ENCODE assay signal across 8 cellular contexts in the genomic region with DNA sequence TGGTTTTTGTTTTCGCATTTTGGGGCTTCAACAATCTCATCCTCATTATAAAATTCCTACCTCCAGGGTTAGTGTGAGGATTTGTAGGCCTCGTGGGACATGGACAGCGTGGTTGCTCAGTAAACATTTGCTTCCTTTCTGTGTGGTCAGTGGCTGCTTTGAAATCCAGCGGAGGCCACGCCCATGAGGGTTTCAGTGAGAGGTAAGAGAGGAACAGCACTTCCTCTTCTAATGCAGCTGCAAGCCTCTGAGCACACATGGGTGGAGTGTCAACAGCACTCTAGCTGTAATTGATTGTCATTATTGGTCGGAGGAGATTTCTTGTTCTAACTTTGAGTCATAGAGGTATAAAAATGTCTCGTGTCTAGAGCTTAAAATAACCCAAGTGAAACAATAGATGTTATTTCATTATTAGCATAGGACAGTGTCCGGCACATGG. TPM values are rescaled to one million over a fixed set of nuclear protein-coding genes. Genes with fewer than 3 reads are reported as not detected.
DNase-seq lines count a peak whose midpoint lies in the region; ATAC-seq, FAIRE-seq and TF ChIP-seq lines count a peak whose summit lies in the region.

No MANE protein-coding gene starts in this region.

- H4K12ac ChIP-seq in trophoblast cell (ENCODE audit: low read depth, low read length) = no peak overlapping the region

- ATAC-seq in GM21576 (IDR thresholded peaks at IDR 0.05; ENCODE audit: unreplicated experiment) = peak; percentile 98

- no peak overlapping the region for H2AFZ ChIP-seq in trophoblast cell (ENCODE audit: insufficient read depth, low read length, poor library complexity)

- no peaks in the 10 kb centered on the region for H3K79me2 ChIP-seq in trophoblast cell (ENCODE audit: control insufficient read depth, insufficient read depth, low read length, poor library complexity)

- no peak overlapping the region for H3K9ac ChIP-seq in trophoblast cell (ENCODE audit: low read length)

- no peak overlapping the region for H3K18ac ChIP-seq in trophoblast cell (ENCODE audit: low read length)

- no peak overlapping the region for H2AK5ac ChIP-seq in trophoblast cell (ENCODE audit: low read length)

- H3K9me3 ChIP-seq in trophoblast cell (ENCODE audit: insufficient read depth, low read depth, low read length) = no peaks in the 10 kb centered on the region

- FAIRE-seq in GM12891 (lab: Jason Lieb, UNC) = peak; percentile 96

- DNase-seq in GM12891 (ENCODE audit: insufficient read length, low spot score) = peak; percentile 74
- DNase-seq in HPDE6-E6E7 (ENCODE audit: extremely low spot score) = peak; percentile 49
- DNase-seq in RPMI8226 = peak; percentile 90
- DNase-seq in erythroblast (lab: John Stamatoyannopoulos, UW) = peak; percentile 3 to 5
- peak; percentile 75 to 78 for DNase-seq in trophoblast cell
- DNase-seq in 8988T = no peak
- no peak for DNase-seq in midbrain (lab: John Stamatoyannopoulos, UW)

- H3K36me3 ChIP-seq in trophoblast cell (ENCODE audit: control insufficient read depth in 1 of 2, insufficient read depth in 2 of 2, low read length in 2 of 2) = no peaks in the 10 kb centered on the region

- H2BK12ac ChIP-seq in trophoblast cell (ENCODE audit: low read length) = no peak overlapping the region

- no peak overlapping the region for H3K4me2 ChIP-seq in trophoblast cell (ENCODE audit: low read length)

- no peak overlapping the region for H4K91ac ChIP-seq in trophoblast cell (ENCODE audit: low read depth, low read length)

- no CpG with 5 or more reads among the region's 8 CpGs for WGBS in trophoblast cell (ENCODE audit: extremely low coverage, insufficient coverage, insufficient read length)

- no peak overlapping the region for H3K27ac ChIP-seq in trophoblast cell (ENCODE audit: low read depth, low read length)

- H4K8ac ChIP-seq in trophoblast cell (ENCODE audit: low read depth, low read length) = no peak overlapping the region

- H2BK5ac ChIP-seq in trophoblast cell (ENCODE audit: low read depth, low read length, poor library complexity) = no peak overlapping the region

- no peaks in the 10 kb centered on the region for H3K4me1 ChIP-seq in trophoblast cell (ENCODE audit: control insufficient read depth in 1 of 2, insufficient read depth in 2 of 2, low read length in 2 of 2)

- TF ChIP-seq POLR2A in GM12891 (IDR thresholded peaks at IDR 0.05; ENCODE audit: low read depth, low read length) (no peak), erythroblast (IDR thresholded peaks at IDR 0.05; ENCODE audit: low read length) (no peak)

- H3K27me3 ChIP-seq in trophoblast cell (ENCODE audit: insufficient read depth, low read length) = no peaks in the 10 kb centered on the region

- H2BK120ac ChIP-seq in trophoblast cell (ENCODE audit: insufficient read depth, low read length, poor library complexity) = no peak overlapping the region

- no peak overlapping the region for H3K4me3 ChIP-seq in trophoblast cell (ENCODE audit: low read depth, low read length)

- H3K4ac ChIP-seq in trophoblast cell (ENCODE audit: low read depth, low read length) = no peak overlapping the region

- H3K79me1 ChIP-seq in trophoblast cell (ENCODE audit: low read length) = peaks cover 2% of the 10 kb centered on the region

- H3K14ac ChIP-seq in trophoblast cell (ENCODE audit: low read length) = no peak overlapping the region

- no peak overlapping the region for H3K23ac ChIP-seq in trophoblast cell (ENCODE audit: low read length)

TF ChIP-seq in GM12891, 5 proteins besides CTCF, POLR2A, EP300 and RAD21:
- TF ChIP-seq SPI1 (IDR thresholded peaks at IDR 0.05; ENCODE audit: low read depth, low read length) (peak; percentile 98), TAF1 (IDR thresholded peaks at IDR 0.05; ENCODE audit: low read depth, low read length) (no peak), PAX5 (IDR thresholded peaks at IDR 0.05; ENCODE audit: insufficient read depth, low read length, severe bottlenecking) (no peak), POLR2AphosphoS5 (IDR thresholded peaks at IDR 0.05; ENCODE audit: low read depth, low read length) (no peak), POU2F2 (IDR thresholded peaks at IDR 0.05; ENCODE audit: low read depth, low read length) (peak; percentile 35; the same call in 1 of the 2 replicates)

RNA-seq across cellular contexts. Expression of gene ARHGAP42, which starts 6.0 kb away (rescaled TPM):
- polyA plus RNA-seq in GM12891 (2012; ENCODE audit: low read depth, missing spikeins) = 0.27 TPM
- 23.3 and 25.5 TPM in 2 replicates for polyA plus RNA-seq in trophoblast cell (2013)

Comparison
In these comparisons a context has a peak if more than half of its experiments do, and no peak if none do; other contexts are left out.
1. DNase-seq: peak in GM12891 (single experiment), HPDE6-E6E7 (single experiment), RPMI8226 (single experiment), erythroblast (2 of 2) and trophoblast cell (2 of 2); none in 8988T (single experiment) and midbrain (single experiment).